ENCODE assay signal across 17 cellular contexts in genomic region chr16:16865374-16865773, GRCh38.
DNase-seq lines count a peak whose midpoint lies in the region; ATAC-seq, FAIRE-seq and TF ChIP-seq lines count a peak whose summit lies in the region.
"Had no signal": no experiment of that assay in that cellular context is flagged by ENCODE, and none has a peak within 500 bp of the region (broad histone marks: within the 10 kb centered on the region; RNA-seq: fewer than 3 reads in every experiment).

No MANE protein-coding gene starts in this region.

- TF ChIP-seq CTCF in liver (IDR thresholded peaks at IDR 0.05; ENCODE audit: low read depth, low read length, missing input control) (no peak), HepG2 (CRISPR knock-in tag; IDR thresholded peaks at IDR 0.05) (no peak), heart right ventricle (IDR thresholded peaks at IDR 0.05) (no peak), right atrium auricular region (IDR thresholded peaks at IDR 0.05) (no peak)

- WGBS in liver = 67% methylated on average over 3 of the region's 3 CpGs
- WGBS in HepG2 (ENCODE audit: low lambda C conversion rate) = 34% methylated on average over 3 of the region's 3 CpGs
- WGBS in heart right ventricle, 2 donors = 34 to 46% methylated on average over 3 of the region's 3 CpGs

- ATAC-seq in HepG2 (no peak), heart right ventricle (peak in 7 of 8 donors; percentile 54 to 89 (median 82)), HG02571 (IDR thresholded peaks at IDR 0.05; ENCODE audit: unreplicated experiment) (no peak), HG02840 (IDR thresholded peaks at IDR 0.05; ENCODE audit: low FRiP score, unreplicated experiment) (no peak)

- TF ChIP-seq RAD21 in liver (IDR thresholded peaks at IDR 0.05) (no peak), HepG2 (CRISPR knock-in tag; IDR thresholded peaks at IDR 0.05) (no peak)

- TF ChIP-seq EP300 in HepG2 (IDR thresholded peaks at IDR 0.05; ENCODE audit: low read depth in 2 of 2, low read length in 2 of 2) (no peak), HepG2 (CRISPR knock-in tag; IDR thresholded peaks at IDR 0.05; ENCODE audit: borderline replicate concordance) (no peak)

- DNase-seq in HepG2 (ENCODE audit: low spot score) (no peak), heart right ventricle (peak in 1 of 2 donors; percentile 5), right atrium auricular region (ENCODE audit: low spot score) (no peak), putamen (ENCODE audit: low spot score) (no peak)
- DNase-seq: 8988T; CD4-positive, alpha-beta memory T cell; DMS153; DMS79; GDM1; H9; IMR-90 had no signal

- CTCF ChIA-PET in HepG2 (lab: Yijun Ruan, JAX; ENCODE audit: low intra/inter-chr PET ratio, low total read pairs) = no interaction called here

- H3K9me3 ChIP-seq in liver (ENCODE audit: control insufficient read depth in 4 of 4, low read length in 3 of 4) (no peaks in the 10 kb centered on the region), HepG2 (ENCODE audit: low read length) (no peaks in the 10 kb centered on the region), heart right ventricle (no peaks in the 10 kb centered on the region), right atrium auricular region (no peaks in the 10 kb centered on the region)
- H3K9me3 ChIP-seq: BLaER1 had no signal

- H3K36me3 ChIP-seq in liver (ENCODE audit: control insufficient read depth in 4 of 4, insufficient read depth in 3 of 4, low read depth in 1 of 4, low read length in 3 of 4) (no peaks in the 10 kb centered on the region), HepG2 (replicated peaks in 1 of 2; ENCODE audit: control insufficient read depth in 1 of 2, insufficient read depth in 2 of 2, low read length in 2 of 2) (no peaks in the 10 kb centered on the region), heart right ventricle (no peaks in the 10 kb centered on the region), right atrium auricular region (no peaks in the 10 kb centered on the region)
- H3K36me3 ChIP-seq: BLaER1 had no signal

- H3K27ac ChIP-seq in liver (ENCODE audit: low read depth in 1 of 2, low read length in 2 of 2) = no peak overlapping the region
- no peak overlapping the region for H3K27ac ChIP-seq in HepG2 (ENCODE audit: extremely low read length, insufficient read depth, low read length)
- H3K27ac ChIP-seq in heart right ventricle = peak overlapping the region in 8 of 10 donors; percentile 14 to 68 (median 46)
- H3K27ac ChIP-seq in right atrium auricular region = peak overlapping the region; percentile 78 to 83
- H3K27ac ChIP-seq: BLaER1, HL-60 had no signal

- no peaks in the 10 kb centered on the region for H4K20me1 ChIP-seq in HepG2 (ENCODE audit: insufficient read depth, low read length)
- H4K20me1 ChIP-seq: BLaER1 had no signal

- H2AFZ ChIP-seq in HepG2 (ENCODE audit: low read length) = no peak overlapping the region

- no peak overlapping the region for H3K4me2 ChIP-seq in HepG2 (ENCODE audit: low read depth, low read length)
- H3K4me2 ChIP-seq: BLaER1 had no signal

- H3K9ac ChIP-seq in liver (ENCODE audit: low read depth in 1 of 2, low read length in 2 of 2) (no peak overlapping the region), HepG2 (ENCODE audit: insufficient read depth, low read depth, low read length) (no peak overlapping the region)
- H3K9ac ChIP-seq: BLaER1 had no signal

- H3K27me3 ChIP-seq in liver (ENCODE audit: control insufficient read depth in 4 of 4, insufficient read depth in 4 of 4, low read length in 3 of 4) (peaks cover 0 to 6% (median 1%) of the 10 kb centered on the region in 4 donors), HepG2 (ENCODE audit: control insufficient read depth in 1 of 2, insufficient read depth in 2 of 2, low read length in 2 of 2) (peaks cover 0 to 13% of the 10 kb centered on the region in 2 experiments; a peak in 1 of 5 replicates), heart right ventricle (peaks cover 0 to 4% (median 0%) of the 10 kb centered on the region in 7 donors), right atrium auricular region (no peaks in the 10 kb centered on the region)
- H3K27me3 ChIP-seq: BLaER1 had no signal

- BruUV-seq in HepG2 (replicated peaks; lab: Mats Ljungman, UMichigan) = no TSS peak

- intact Hi-C loops in HepG2 (cut with micrococcal nuclease; ENCODE audit: unreplicated experiment) (no loop called here), heart right ventricle (cut with DNase I) (loop anchor here in 4 of 10 donors (10.0 kb wide), 4 partner anchors 429 to 709 kb away; partner anchors contain the start of gene XYLT1 (in 1 of the 4))

- POLR2A ChIA-PET in HepG2 (lab: Yijun Ruan, JAX) = no interaction called here

- no peak for FAIRE-seq in HepG2 (lab: Jason Lieb, UNC)
- FAIRE-seq: H1 had no signal

- H3K79me2 ChIP-seq in HepG2 (ENCODE audit: insufficient read depth, low read length) = no peaks in the 10 kb centered on the region

- in situ Hi-C loops in HepG2 (cut with HindIII; ENCODE audit: extremely low pct_ligation_motif_present, low pct_unique_long_range_greater_than_20kb) = loop anchor here (25.0 kb wide), 1 partner anchor 597 kb away; the partner anchor contains the start of gene XYLT1

- H3K4me3 ChIP-seq in liver (ENCODE audit: low read depth in 1 of 3, low read length in 3 of 3) (no peak overlapping the region), HepG2 (replicated peaks in 1 of 3; ENCODE audit: insufficient read depth in 1 of 3, low read depth in 2 of 3, low read length in 3 of 3) (no peak overlapping the region), heart right ventricle (no peak overlapping the region), right atrium auricular region (no peak overlapping the region)
- H3K4me3 ChIP-seq: BLaER1 had no signal

- TF ChIP-seq POLR2A in HepG2 (IDR thresholded peaks at IDR 0.05; ENCODE audit: insufficient read depth in 1 of 2, low read depth in 2 of 2, low read length in 2 of 2) = no peak

- H3K4me1 ChIP-seq in liver (ENCODE audit: control insufficient read depth in 4 of 4, insufficient read depth in 4 of 4, low read length in 3 of 4) (no peaks in the 10 kb centered on the region), HepG2 (ENCODE audit: insufficient read depth, low read length) (no peaks in the 10 kb centered on the region), heart right ventricle (peaks cover 0 to 30% (median 5%) of the 10 kb centered on the region in 9 donors), right atrium auricular region (peaks cover 0 to 21% of the 10 kb centered on the region in 2 donors)
- H3K4me1 ChIP-seq: BLaER1 had no signal

TF ChIP-seq in liver, 16 proteins besides CTCF, POLR2A, EP300 and RAD21:
- TF ChIP-seq NR2F2 (IDR thresholded peaks at IDR 0.05) (peak; percentile 39), HNF4G (IDR thresholded peaks at IDR 0.05) (no peak)
TF ChIP-seq in liver: peak in this region for 1.

TF ChIP-seq in HepG2, 621 proteins besides CTCF, POLR2A, EP300 and RAD21:
- TF ChIP-seq NFIC (IDR thresholded peaks at IDR 0.05; ENCODE audit: low read length) = no peak
- no peak for TF ChIP-seq ZNF292 (CRISPR knock-in tag; IDR thresholded peaks at IDR 0.05; ENCODE audit: borderline replicate concordance, low read depth)
- no peak for TF ChIP-seq RARG (CRISPR knock-in tag; IDR thresholded peaks at IDR 0.05; ENCODE audit: low read depth)
- TF ChIP-seq SAFB2 (CRISPR knock-in tag; IDR thresholded peaks at IDR 0.05; ENCODE audit: borderline replicate concordance, low read depth) = no peak
- TF ChIP-seq HCFC1 (IDR thresholded peaks at IDR 0.05; ENCODE audit: low read depth, low read length) = no peak
- no peak for TF ChIP-seq KAT7 (CRISPR knock-in tag; IDR thresholded peaks at IDR 0.05; ENCODE audit: borderline replicate concordance)
- TF ChIP-seq KMT2A (CRISPR knock-in tag; IDR thresholded peaks at IDR 0.05) = no peak
- TF ChIP-seq MXD1 (CRISPR knock-in tag; IDR thresholded peaks at IDR 0.05) = no peak
- no peak for TF ChIP-seq HMG20A (CRISPR knock-in tag; IDR thresholded peaks at IDR 0.05; ENCODE audit: borderline replicate concordance)
- no peak for TF ChIP-seq RELA (CRISPR knock-in tag; IDR thresholded peaks at IDR 0.05)
- TF ChIP-seq ISL2 (CRISPR knock-in tag; IDR thresholded peaks at IDR 0.05) = no peak
- TF ChIP-seq ZNF792 (CRISPR knock-in tag; IDR thresholded peaks at IDR 0.05) = no peak
- no peak for TF ChIP-seq AHR (CRISPR knock-in tag; IDR thresholded peaks at IDR 0.05)
- TF ChIP-seq ZNF260 (CRISPR knock-in tag; IDR thresholded peaks at IDR 0.05; ENCODE audit: borderline replicate concordance, low read depth) = no peak
- no peak for TF ChIP-seq ONECUT2 (CRISPR knock-in tag; IDR thresholded peaks at IDR 0.05)

Comparison
In these comparisons a context has a peak if more than half of its experiments do, and no peak if none do; other contexts are left out.
1. H3K27ac ChIP-seq: peak in heart right ventricle (8 of 10) and right atrium auricular region (2 of 2); none in liver (0 of 2) and HepG2 (single experiment).
2. ATAC-seq: peak in heart right ventricle (7 of 8); none in HepG2 (single experiment), HG02571 (single experiment) and HG02840 (single experiment).